8 cellular contexts compared by ENCODE assay signal in the genomic region with DNA sequence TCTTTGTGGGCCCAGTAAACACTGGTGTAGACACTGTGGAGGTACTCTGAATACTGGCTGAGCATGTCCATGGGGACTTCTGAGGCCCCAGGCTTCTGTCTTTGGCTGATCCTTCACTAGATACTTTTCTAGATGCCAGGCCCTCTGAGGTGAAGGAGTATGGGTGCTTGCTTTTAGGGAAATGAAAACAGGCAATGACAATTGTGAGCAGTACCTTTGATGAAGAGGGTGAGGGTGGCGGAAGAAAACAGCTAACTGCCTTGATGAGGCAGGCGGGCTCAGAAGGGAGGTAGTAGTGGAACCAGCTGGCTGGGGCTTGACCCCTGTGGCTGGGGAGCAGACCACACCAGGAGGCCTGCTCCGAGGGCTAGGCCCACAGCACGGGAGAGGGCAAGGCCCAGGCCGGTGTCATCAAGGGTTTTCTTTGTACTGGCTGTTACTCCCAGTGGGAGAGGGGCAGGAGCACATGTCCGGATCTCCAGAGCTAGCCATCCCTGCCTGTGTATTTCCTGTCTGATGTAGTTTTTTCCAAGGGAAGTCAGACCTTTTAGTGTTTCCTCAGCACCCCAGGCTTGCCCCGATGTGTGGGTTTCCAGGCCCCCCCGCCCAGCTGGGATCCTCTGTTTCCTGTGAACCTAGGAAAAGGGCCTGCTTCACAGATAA. TPM values are rescaled to one million over a fixed set of nuclear protein-coding genes. Genes with fewer than 3 reads are reported as not detected.
A peak's percentile ranks its signal among the peaks of the same experiment; 100 is the strongest.
DNase-seq lines count a peak whose midpoint lies in the region; ATAC-seq and FAIRE-seq lines count a peak whose summit lies in the region.

No MANE protein-coding gene starts in this region.

- peaks cover 77 to 84% of the 10 kb centered on the region in 2 donors for H3K4me1 Mint-ChIP-seq in effector memory CD8-positive, alpha-beta T cell (ENCODE audit: low read depth in 2 of 2)
- peaks cover 60 to 84% (median 79%) of the 10 kb centered on the region in 4 donors for H3K4me1 Mint-ChIP-seq in naive thymus-derived CD8-positive, alpha-beta T cell

- peaks cover 39% of the 10 kb centered on the region for H3K36me3 Mint-ChIP-seq in effector memory CD8-positive, alpha-beta T cell (ENCODE audit: insufficient read depth)
- H3K36me3 Mint-ChIP-seq in naive thymus-derived CD8-positive, alpha-beta T cell = peaks cover 0 to 16% (median 0%) of the 10 kb centered on the region in 3 donors

- DNase-seq in AG08395 (ENCODE audit: low spot score) (peak; percentile 33), RCC 7860 (ENCODE audit: low spot score) (peak; percentile 7), NCI-H345 (lab: John Stamatoyannopoulos, UW) (no peak), globus pallidus (ENCODE audit: low spot score) (no peak)
- no peak for DNase-seq in effector memory CD8-positive, alpha-beta T cell
- DNase-seq in naive thymus-derived CD8-positive, alpha-beta T cell = peak in 1 of 10 donors; percentile 30

- peak overlapping the region; percentile 92 to 96 for H3K27ac Mint-ChIP-seq in effector memory CD8-positive, alpha-beta T cell
- peak overlapping the region; percentile 89 to 99 (median 94) for H3K27ac Mint-ChIP-seq in naive thymus-derived CD8-positive, alpha-beta T cell

- no peak for FAIRE-seq in RCC 7860 (lab: Jason Lieb, UNC)

- H3K4me3 Mint-ChIP-seq in effector memory CD8-positive, alpha-beta T cell = peak overlapping the region; percentile 85 to 93
- peak overlapping the region; percentile 84 to 99 (median 94) for H3K4me3 Mint-ChIP-seq in naive thymus-derived CD8-positive, alpha-beta T cell

- ATAC-seq in effector memory CD8-positive, alpha-beta T cell (replicated peaks) = no peak
- no peak for ATAC-seq in naive thymus-derived CD8-positive, alpha-beta T cell
- ATAC-seq in HG03460 (IDR thresholded peaks at IDR 0.05; ENCODE audit: unreplicated experiment) (no peak), HG02973 (IDR thresholded peaks at IDR 0.05; ENCODE audit: unreplicated experiment) (no peak)

- no peaks in the 10 kb centered on the region for H3K9me3 Mint-ChIP-seq in effector memory CD8-positive, alpha-beta T cell
- H3K9me3 Mint-ChIP-seq in naive thymus-derived CD8-positive, alpha-beta T cell = no peaks in the 10 kb centered on the region

- POLR2A ChIA-PET in naive thymus-derived CD8-positive, alpha-beta T cell (lab: Charles Lee) = interaction anchor here (8.8 to 16.1 kb wide), 2 partner anchors 19 to 32 kb away, joined by 59 to 734 read pairs; no protein-coding TSS in a partner anchor

- H3K27me3 Mint-ChIP-seq in effector memory CD8-positive, alpha-beta T cell = no peaks in the 10 kb centered on the region
- H3K27me3 Mint-ChIP-seq in naive thymus-derived CD8-positive, alpha-beta T cell = no peaks in the 10 kb centered on the region

RNA-seq across cellular contexts. Expression of gene PLCG1, which starts 3.9 kb away (rescaled TPM):
- total RNA-seq in naive thymus-derived CD8-positive, alpha-beta T cell = 100 to 1,000 TPM; 384 to 393 TPM
- 10 to 100 TPM; 37.4 to 92.5 (median 53.2) TPM for polyA plus RNA-seq in naive thymus-derived CD8-positive, alpha-beta T cell

Comparison
In these comparisons a context has a peak if more than half of its experiments do, and no peak if none do; other contexts are left out.
1. DNase-seq: peak in AG08395 (single experiment) and RCC 7860 (single experiment); none in effector memory CD8-positive, alpha-beta T cell (0 of 3), NCI-H345 (single experiment) and globus pallidus (single experiment).